ENCODE assay signal across 1 cellular context in the genomic region with DNA sequence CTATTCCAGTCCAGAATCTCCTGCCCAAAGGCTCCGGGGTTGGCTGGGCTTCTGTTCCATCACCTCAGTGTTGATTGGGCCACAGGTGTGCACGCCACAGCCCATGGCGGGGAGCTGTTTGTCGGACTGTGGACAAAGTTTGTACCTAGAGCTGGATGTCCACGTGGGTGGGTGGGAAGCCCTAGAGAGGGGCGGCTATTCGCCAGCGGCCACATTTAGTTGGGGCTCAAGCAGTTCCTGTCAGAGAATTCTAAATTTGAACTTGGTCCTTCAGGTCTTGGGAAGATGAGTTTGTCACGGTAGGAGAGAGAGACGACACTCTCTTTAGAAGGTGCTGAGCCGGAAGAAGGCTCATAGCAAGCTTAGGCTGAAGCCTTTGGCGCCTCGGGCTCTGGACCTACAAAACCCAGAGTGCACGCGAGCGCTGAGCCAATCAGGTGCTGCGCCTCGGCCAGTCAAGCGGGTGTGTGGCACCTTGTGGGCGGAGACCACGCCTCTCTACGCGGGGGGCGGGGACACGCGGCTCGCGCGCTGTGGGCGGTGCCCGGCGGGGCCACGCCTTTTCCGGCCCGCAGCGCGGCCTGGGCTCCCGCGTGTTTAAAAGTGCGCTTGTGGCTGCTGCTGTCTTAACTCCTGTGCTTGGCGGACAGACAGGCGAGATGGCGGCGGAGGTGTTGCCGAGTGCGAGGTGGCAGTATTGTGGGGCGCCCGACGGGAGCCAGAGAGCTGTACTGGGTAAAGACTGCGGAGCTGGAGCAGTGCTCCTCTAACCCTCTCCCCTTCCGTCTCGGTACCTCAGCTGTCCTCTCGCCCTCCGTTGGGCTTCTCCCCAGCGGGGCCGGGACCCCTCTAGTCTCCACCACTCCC.
TF ChIP-seq lines count a peak whose summit lies in the region.

Gene POLR1E (plus strand): TSS at position 560 of the 867 bp plus-strand sequence. CDS start 100 bp downstream, at position 660.

TF ChIP-seq in HepG2, 621 proteins besides CTCF, POLR2A, EP300 and RAD21 (continued from another document and continues in another):
- TF ChIP-seq NBN (conservative IDR thresholded peaks at IDR 0.05), result no peak
- TF ChIP-seq CSRNP2 (CRISPR knock-in tag; conservative IDR thresholded peaks at IDR 0.05; ENCODE audit: low read depth), result no peak
- no peak; the same call in 1 of the 2 replicates for TF ChIP-seq FOXO1 (CRISPR knock-in tag; IDR thresholded peaks at IDR 0.05)
- TF ChIP-seq SKIL (CRISPR knock-in tag; IDR thresholded peaks at IDR 0.05; ENCODE audit: borderline replicate concordance), result no peak
- no peak for TF ChIP-seq SRSF4 (IDR thresholded peaks at IDR 0.05; ENCODE audit: low read depth, low read length, poor library complexity, severe bottlenecking)
- TF ChIP-seq ZNF274 (CRISPR knock-in tag; IDR thresholded peaks at IDR 0.05), result 0 out of 2 replicates have a peak, but pooled peaks have one; percentile 21
- no peak for TF ChIP-seq SMARCC2 (IDR thresholded peaks at IDR 0.05)
- TF ChIP-seq ZNF777 (CRISPR knock-in tag; IDR thresholded peaks at IDR 0.05), result 0 out of 2 replicates have a peak, but pooled peaks have one; percentile 35
- TF ChIP-seq SNRNP70 (IDR thresholded peaks at IDR 0.05; ENCODE audit: low read depth, low read length), result no peak
- no peak for TF ChIP-seq AGO2 (optimal IDR thresholded peaks at IDR 0.05; ENCODE audit: low read depth, low read length)
- no peak for TF ChIP-seq CAMTA2 (CRISPR knock-in tag; IDR thresholded peaks at IDR 0.05; ENCODE audit: borderline replicate concordance)
- TF ChIP-seq ZNF816 (CRISPR knock-in tag; IDR thresholded peaks at IDR 0.05; ENCODE audit: borderline replicate concordance), result no peak
- TF ChIP-seq, protein P1, sequence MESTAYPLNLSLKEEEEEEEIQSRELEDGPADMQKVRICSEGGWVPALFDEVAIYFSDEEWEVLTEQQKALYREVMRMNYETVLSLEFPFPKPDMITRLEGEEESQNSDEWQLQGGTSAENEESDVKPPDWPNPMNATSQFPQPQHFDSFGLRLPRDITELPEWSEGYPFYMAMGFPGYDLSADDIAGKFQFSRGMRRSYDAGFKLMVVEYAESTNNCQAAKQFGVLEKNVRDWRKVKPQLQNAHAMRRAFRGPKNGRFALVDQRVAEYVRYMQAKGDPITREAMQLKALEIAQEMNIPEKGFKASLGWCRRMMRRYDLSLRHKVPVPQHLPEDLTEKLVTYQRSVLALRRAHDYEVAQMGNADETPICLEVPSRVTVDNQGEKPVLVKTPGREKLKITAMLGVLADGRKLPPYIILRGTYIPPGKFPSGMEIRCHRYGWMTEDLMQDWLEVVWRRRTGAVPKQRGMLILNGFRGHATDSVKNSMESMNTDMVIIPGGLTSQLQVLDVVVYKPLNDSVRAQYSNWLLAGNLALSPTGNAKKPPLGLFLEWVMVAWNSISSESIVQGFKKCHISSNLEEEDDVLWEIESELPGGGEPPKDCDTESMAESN (CRISPR knock-in tag; conservative IDR thresholded peaks at IDR 0.05), result peak; percentile 63
- TF ChIP-seq ZNF10 (CRISPR knock-in tag; IDR thresholded peaks at IDR 0.05; ENCODE audit: borderline replicate concordance, low read depth), result no peak
- no peak for TF ChIP-seq ZFP36 (IDR thresholded peaks at IDR 0.05; ENCODE audit: borderline replicate concordance, low read depth, low read length, partially characterized antibody)
- no peak for TF ChIP-seq NR2F6 (IDR thresholded peaks at IDR 0.05)
- no peak for TF ChIP-seq NR2F6 (CRISPR knock-in tag; IDR thresholded peaks at IDR 0.05)
- TF ChIP-seq, protein P2, sequence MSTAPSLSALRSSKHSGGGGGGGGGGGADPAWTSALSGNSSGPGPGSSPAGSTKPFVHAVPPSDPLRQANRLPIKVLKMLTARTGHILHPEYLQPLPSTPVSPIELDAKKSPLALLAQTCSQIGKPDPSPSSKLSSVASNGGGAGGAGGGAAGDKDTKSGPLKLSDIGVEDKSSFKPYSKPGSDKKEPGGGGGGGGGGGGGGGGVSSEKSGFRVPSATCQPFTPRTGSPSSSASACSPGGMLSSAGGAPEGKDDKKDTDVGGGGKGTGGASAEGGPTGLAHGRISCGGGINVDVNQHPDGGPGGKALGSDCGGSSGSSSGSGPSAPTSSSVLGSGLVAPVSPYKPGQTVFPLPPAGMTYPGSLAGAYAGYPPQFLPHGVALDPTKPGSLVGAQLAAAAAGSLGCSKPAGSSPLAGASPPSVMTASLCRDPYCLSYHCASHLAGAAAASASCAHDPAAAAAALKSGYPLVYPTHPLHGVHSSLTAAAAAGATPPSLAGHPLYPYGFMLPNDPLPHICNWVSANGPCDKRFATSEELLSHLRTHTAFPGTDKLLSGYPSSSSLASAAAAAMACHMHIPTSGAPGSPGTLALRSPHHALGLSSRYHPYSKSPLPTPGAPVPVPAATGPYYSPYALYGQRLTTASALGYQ (CRISPR knock-in tag; IDR thresholded peaks at IDR 0.05), result peak; percentile 37; the same call in 1 of the 2 replicates
- no peak for TF ChIP-seq MAFK (conservative IDR thresholded peaks at IDR 0.05 in 1 of 2, IDR thresholded peaks at IDR 0.05 in 1 of 2; ENCODE audit: low read length in 2 of 2)
- TF ChIP-seq ZMAT5 (CRISPR knock-in tag; IDR thresholded peaks at IDR 0.05; ENCODE audit: borderline replicate concordance, low read depth), result no peak
- TF ChIP-seq KMT2A (CRISPR knock-in tag; IDR thresholded peaks at IDR 0.05), result peak; percentile 56; the same call in 1 of the 2 replicates
- no peak for TF ChIP-seq ZNF460 (CRISPR knock-in tag; IDR thresholded peaks at IDR 0.05; ENCODE audit: borderline replicate concordance)
- 0 out of 2 replicates have a peak, but pooled peaks have one; percentile 43 for TF ChIP-seq ZNF256 (CRISPR knock-in tag; conservative IDR thresholded peaks at IDR 0.05)
- no peak for TF ChIP-seq CBFB (CRISPR knock-in tag; IDR thresholded peaks at IDR 0.05)
- no peak for TF ChIP-seq ZNF576 (CRISPR knock-in tag; IDR thresholded peaks at IDR 0.05)
- TF ChIP-seq SP1 (IDR thresholded peaks at IDR 0.05), result peak; percentile 75; the same call in 1 of the 2 replicates
- TF ChIP-seq SP1 (CRISPR knock-in tag; IDR thresholded peaks at IDR 0.05), result peak; percentile 98
- no peak for TF ChIP-seq KLF11 (CRISPR knock-in tag; IDR thresholded peaks at IDR 0.05)
- TF ChIP-seq FOXJ3 (CRISPR knock-in tag; IDR thresholded peaks at IDR 0.05; ENCODE audit: borderline replicate concordance), result no peak
- no peak for TF ChIP-seq U2AF2 (IDR thresholded peaks at IDR 0.05; ENCODE audit: low read depth, low read length)
- no peak for TF ChIP-seq CHCHD3 (CRISPR knock-in tag; IDR thresholded peaks at IDR 0.05)
- TF ChIP-seq ARID3A (IDR thresholded peaks at IDR 0.05; ENCODE audit: low read depth, low read length), result no peak
- peak; percentile 56; the same call in 1 of the 2 replicates for TF ChIP-seq ZNF788 (CRISPR knock-in tag; IDR thresholded peaks at IDR 0.05; ENCODE audit: borderline replicate concordance)
- no peak for TF ChIP-seq NFE2L2 (IDR thresholded peaks at IDR 0.05; ENCODE audit: low read length)
- TF ChIP-seq KLF9 (CRISPR knock-in tag; IDR thresholded peaks at IDR 0.05; ENCODE audit: low read depth), result no peak; the same call in none of the 2 replicates
- TF ChIP-seq, protein P3, sequence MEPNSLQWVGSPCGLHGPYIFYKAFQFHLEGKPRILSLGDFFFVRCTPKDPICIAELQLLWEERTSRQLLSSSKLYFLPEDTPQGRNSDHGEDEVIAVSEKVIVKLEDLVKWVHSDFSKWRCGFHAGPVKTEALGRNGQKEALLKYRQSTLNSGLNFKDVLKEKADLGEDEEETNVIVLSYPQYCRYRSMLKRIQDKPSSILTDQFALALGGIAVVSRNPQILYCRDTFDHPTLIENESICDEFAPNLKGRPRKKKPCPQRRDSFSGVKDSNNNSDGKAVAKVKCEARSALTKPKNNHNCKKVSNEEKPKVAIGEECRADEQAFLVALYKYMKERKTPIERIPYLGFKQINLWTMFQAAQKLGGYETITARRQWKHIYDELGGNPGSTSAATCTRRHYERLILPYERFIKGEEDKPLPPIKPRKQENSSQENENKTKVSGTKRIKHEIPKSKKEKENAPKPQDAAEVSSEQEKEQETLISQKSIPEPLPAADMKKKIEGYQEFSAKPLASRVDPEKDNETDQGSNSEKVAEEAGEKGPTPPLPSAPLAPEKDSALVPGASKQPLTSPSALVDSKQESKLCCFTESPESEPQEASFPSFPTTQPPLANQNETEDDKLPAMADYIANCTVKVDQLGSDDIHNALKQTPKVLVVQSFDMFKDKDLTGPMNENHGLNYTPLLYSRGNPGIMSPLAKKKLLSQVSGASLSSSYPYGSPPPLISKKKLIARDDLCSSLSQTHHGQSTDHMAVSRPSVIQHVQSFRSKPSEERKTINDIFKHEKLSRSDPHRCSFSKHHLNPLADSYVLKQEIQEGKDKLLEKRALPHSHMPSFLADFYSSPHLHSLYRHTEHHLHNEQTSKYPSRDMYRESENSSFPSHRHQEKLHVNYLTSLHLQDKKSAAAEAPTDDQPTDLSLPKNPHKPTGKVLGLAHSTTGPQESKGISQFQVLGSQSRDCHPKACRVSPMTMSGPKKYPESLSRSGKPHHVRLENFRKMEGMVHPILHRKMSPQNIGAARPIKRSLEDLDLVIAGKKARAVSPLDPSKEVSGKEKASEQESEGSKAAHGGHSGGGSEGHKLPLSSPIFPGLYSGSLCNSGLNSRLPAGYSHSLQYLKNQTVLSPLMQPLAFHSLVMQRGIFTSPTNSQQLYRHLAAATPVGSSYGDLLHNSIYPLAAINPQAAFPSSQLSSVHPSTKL (CRISPR knock-in tag; IDR thresholded peaks at IDR 0.05), result 0 out of 2 replicates have a peak, but pooled peaks have one; percentile 36
- no peak for TF ChIP-seq ZBTB10 (CRISPR knock-in tag; IDR thresholded peaks at IDR 0.05; ENCODE audit: borderline replicate concordance)
- TF ChIP-seq ZFYVE20 (CRISPR knock-in tag; IDR thresholded peaks at IDR 0.05; ENCODE audit: borderline replicate concordance, low read depth), result no peak
- no peak for TF ChIP-seq MTA3 (CRISPR knock-in tag; IDR thresholded peaks at IDR 0.05)
